ENCODE assay signal across 28 cellular contexts in the genomic region with DNA sequence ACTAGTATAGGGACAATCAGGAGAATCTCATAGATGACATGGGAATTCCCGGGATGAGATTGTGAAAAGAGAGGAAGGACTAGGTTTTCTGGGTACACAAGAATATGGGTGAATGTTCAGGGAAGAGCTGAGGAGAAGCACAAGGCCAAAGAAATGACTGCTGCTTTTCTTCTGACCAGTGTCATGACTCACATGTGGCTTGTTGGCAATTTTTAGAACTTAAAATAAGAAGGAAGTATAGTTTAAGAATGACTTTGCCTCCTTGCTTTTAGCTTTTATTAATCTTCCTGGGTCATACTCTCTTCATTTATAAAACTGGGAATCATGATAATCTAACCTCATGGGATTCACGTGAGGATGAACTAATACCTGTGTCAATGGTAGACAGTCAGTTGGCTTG.
DNase-seq lines count a peak whose midpoint lies in the region; ATAC-seq and TF ChIP-seq lines count a peak whose summit lies in the region.
"Had no signal": no experiment of that assay in that cellular context is flagged by ENCODE, and none has a peak within 500 bp of the region (broad histone marks: within the 10 kb centered on the region; RNA-seq: fewer than 3 reads in every experiment).

No MANE protein-coding gene starts in this region.

- no peaks in the 10 kb centered on the region for H3K9me3 ChIP-seq in PC-3 (ENCODE audit: low read length)
- no peaks in the 10 kb centered on the region for H3K9me3 ChIP-seq in thoracic aorta
- H3K9me3 ChIP-seq: lower lobe of right lung, SJSA1 had no signal

- no peak for ATAC-seq in PC-3
- ATAC-seq in thoracic aorta (ENCODE audit: insufficient number of reproducible peaks, low FRiP score, low read depth), result no peak
- no peak for ATAC-seq in HG02884 (IDR thresholded peaks at IDR 0.05; ENCODE audit: unreplicated experiment)
- ATAC-seq: activated T-cell treated with anti-CD3 and anti-CD28 coated beads, Interleukin-2, amount 50 U/mL, for 4 hours; lower lobe of right lung; right cardiac atrium; stimulated activated memory B cell treated with anti-CD40 and anti-IgM and Interleukin-4, amounts not matched to agents 10 μg/mL and 1 μg/mL and 100 μg/mL, for 72 hours had no signal

- no peaks in the 10 kb centered on the region for H3K36me3 Mint-ChIP-seq in HFFc6 (ENCODE audit: low read depth)
- H3K36me3 Mint-ChIP-seq: brain; CD4-positive, alpha-beta memory T cell; stimulated activated memory B cell treated with anti-CD40 and anti-IgM and Interleukin-4, amounts not matched to agents 10 μg/mL and 1 μg/mL and 100 μg/mL, for 72 hours had no signal

- no peak overlapping the region for H3K4me3 Mint-ChIP-seq in HFFc6
- H3K4me3 Mint-ChIP-seq: activated B cell treated with CpG ODN at 0.5 μM for 24 hours; activated T-cell treated with anti-CD3 and anti-CD28 coated beads, Interleukin-2, amount 50 U/mL, for 4 hours; brain; CD4-positive, alpha-beta memory T cell; H9; neural crest cell; stimulated activated memory B cell treated with anti-CD40 and anti-IgM and Interleukin-4, amounts not matched to agents 10 μg/mL and 1 μg/mL and 100 μg/mL, for 72 hours had no signal

- H3K27ac ChIP-seq in PC-3 (ENCODE audit: low read length), result no peak overlapping the region
- H3K27ac ChIP-seq in thoracic aorta, result peak overlapping the region; percentile 2 to 52
- H3K27ac ChIP-seq: lower lobe of right lung, SJSA1 had no signal

- H3K4me1 ChIP-seq in PC-3 (ENCODE audit: insufficient read depth, low read length) (peaks cover 11% of the 10 kb centered on the region), thoracic aorta (ENCODE audit: control insufficient read depth in 1 of 2, low read depth in 2 of 2) (peaks cover 5 to 20% of the 10 kb centered on the region in 2 donors)
- H3K4me1 ChIP-seq: lower lobe of right lung, SJSA1 had no signal

- intact Hi-C loops in PC-3 (cut with micrococcal nuclease), result no loop called here

- CTCF ChIA-PET in PC-3 (lab: Charles Lee), result no interaction called here

- H3K4me3 ChIP-seq in PC-3 (ENCODE audit: low read length) (no peak overlapping the region), fibroblast of the aortic adventitia (ENCODE audit: low read depth, low read length) (no peak overlapping the region), thoracic aorta (no peak overlapping the region)
- H3K4me3 ChIP-seq: lower lobe of right lung, SJSA1 had no signal

- POLR2A ChIA-PET in PC-3 (lab: Charles Lee; ENCODE audit: unreplicated experiment), result no interaction called here

- peaks cover 19% of the 10 kb centered on the region for H3K4me1 Mint-ChIP-seq in HFFc6 (ENCODE audit: low read depth)
- H3K4me1 Mint-ChIP-seq: activated B cell treated with CpG ODN at 0.5 μM for 24 hours; brain; CD4-positive, alpha-beta memory T cell; H9; neural crest cell had no signal

- no peak overlapping the region for H3K4me2 ChIP-seq in PC-3 (ENCODE audit: low read length)

- H3K27me3 ChIP-seq in PC-3 (ENCODE audit: low read length), result no peaks in the 10 kb centered on the region
- no peaks in the 10 kb centered on the region for H3K27me3 ChIP-seq in thoracic aorta (replicated peaks; ENCODE audit: insufficient read depth)
- H3K27me3 ChIP-seq: SJSA1 had no signal

- H3K9ac ChIP-seq in PC-3 (ENCODE audit: low read length), result no peak overlapping the region

- peak overlapping the region; percentile 20; the same call in 1 of the 2 replicates for H3K27ac Mint-ChIP-seq in HFFc6
- H3K27ac Mint-ChIP-seq: activated B cell treated with CpG ODN at 0.5 μM for 24 hours; brain; CD4-positive, alpha-beta memory T cell; H9; stimulated activated memory B cell treated with anti-CD40 and anti-IgM and Interleukin-4, amounts not matched to agents 10 μg/mL and 1 μg/mL and 100 μg/mL, for 72 hours had no signal

- H3K9me3 Mint-ChIP-seq in HFFc6, result no peaks in the 10 kb centered on the region
- H3K9me3 Mint-ChIP-seq: activated B cell treated with CpG ODN at 0.5 μM for 24 hours; activated T-cell treated with anti-CD3 and anti-CD28 coated beads, Interleukin-2, amount 50 U/mL, for 4 hours; brain; H9; neural crest cell; stimulated activated memory B cell treated with anti-CD40 and anti-IgM and Interleukin-4, amounts not matched to agents 10 μg/mL and 1 μg/mL and 100 μg/mL, for 72 hours had no signal

- H3F3A ChIP-seq in PC-3 (ENCODE audit: low read length, unreplicated experiment), result no peaks in the 10 kb centered on the region

- no peak for DNase-seq in HFFc6
- DNase-seq in PC-3, result peak; percentile 7
- peak; percentile 12 for DNase-seq in fibroblast of the aortic adventitia (ENCODE audit: low read depth)
- no peak for DNase-seq in thoracic aorta (ENCODE audit: low spot score)
- no peak for DNase-seq in GOT3 (lab: John Stamatoyannopoulos, UW)
- DNase-seq in cerebellar cortex (ENCODE audit: low spot score), result no peak
- DNase-seq: activated B cell treated with CpG ODN at 0.5 μM for 24 hours; activated CD4-positive, alpha-beta T cell treated with anti-CD3 and anti-CD28 coated beads, Interleukin-2, amount 50 U/mL, for 1 hour; activated naive CD4-positive, alpha-beta T cell; activated T-cell treated with anti-CD3 and anti-CD28 coated beads, Interleukin-2, amount 50 U/mL, for 4 hours; CD4-positive, alpha-beta memory T cell; EL; glutamatergic neuron; H9; kidney; lower lobe of right lung; NCI-H1048; NCI-H1930; NCI-H526; right cardiac atrium; RPMI8226; stimulated activated CD4-positive, alpha-beta T cell treated with anti-CD3 and anti-CD28 coated beads, Interleukin-12 subunit alpha, Interleukin-12 subunit beta, amount 100 ng/mL, for 4 hours; stimulated activated CD4-positive, alpha-beta T cell treated with anti-CD3 and anti-CD28 coated beads, Interleukin-4, amount 100 ng/mL, for 1 hour had no signal

- TF ChIP-seq CTCF in HFFc6 (IDR thresholded peaks at IDR 0.05) (no peak), PC-3 (conservative IDR thresholded peaks at IDR 0.05; ENCODE audit: low read depth, low read length) (no peak), fibroblast of the aortic adventitia (IDR thresholded peaks at IDR 0.05; ENCODE audit: insufficient read depth, low read length) (no peak), thoracic aorta (IDR thresholded peaks at IDR 0.05) (no peak)

- H4K20me1 ChIP-seq in PC-3 (ENCODE audit: low read length), result no peaks in the 10 kb centered on the region

- no TSS peak for BruUV-seq in PC-3 (replicated peaks; lab: Mats Ljungman, UMichigan)

- no peak overlapping the region for H2AFZ ChIP-seq in PC-3 (ENCODE audit: low read length)

- H3K79me2 ChIP-seq in PC-3 (ENCODE audit: low read length), result no peaks in the 10 kb centered on the region

- H3K27me3 Mint-ChIP-seq in HFFc6 (ENCODE audit: insufficient read depth), result no peaks in the 10 kb centered on the region
- H3K27me3 Mint-ChIP-seq: activated B cell treated with CpG ODN at 0.5 μM for 24 hours; brain; CD4-positive, alpha-beta memory T cell; stimulated activated memory B cell treated with anti-CD40 and anti-IgM and Interleukin-4, amounts not matched to agents 10 μg/mL and 1 μg/mL and 100 μg/mL, for 72 hours had no signal

- H3K9me2 ChIP-seq in PC-3 (replicated peaks; ENCODE audit: low read length), result no peaks in the 10 kb centered on the region

- no peaks in the 10 kb centered on the region for H3K36me3 ChIP-seq in PC-3 (ENCODE audit: low read depth, low read length)
- no peaks in the 10 kb centered on the region for H3K36me3 ChIP-seq in thoracic aorta
- H3K36me3 ChIP-seq: lower lobe of right lung, SJSA1 had no signal

Comparison
In these comparisons a context has a peak if more than half of its experiments do, and no peak if none do; other contexts are left out.
1. DNase-seq: peak in PC-3 (single experiment) and fibroblast of the aortic adventitia (single experiment); none in HFFc6 (single experiment), thoracic aorta (single experiment), GOT3 (single experiment) and cerebellar cortex (single experiment).